16 cellular contexts compared by ENCODE assay signal in the genomic region with DNA sequence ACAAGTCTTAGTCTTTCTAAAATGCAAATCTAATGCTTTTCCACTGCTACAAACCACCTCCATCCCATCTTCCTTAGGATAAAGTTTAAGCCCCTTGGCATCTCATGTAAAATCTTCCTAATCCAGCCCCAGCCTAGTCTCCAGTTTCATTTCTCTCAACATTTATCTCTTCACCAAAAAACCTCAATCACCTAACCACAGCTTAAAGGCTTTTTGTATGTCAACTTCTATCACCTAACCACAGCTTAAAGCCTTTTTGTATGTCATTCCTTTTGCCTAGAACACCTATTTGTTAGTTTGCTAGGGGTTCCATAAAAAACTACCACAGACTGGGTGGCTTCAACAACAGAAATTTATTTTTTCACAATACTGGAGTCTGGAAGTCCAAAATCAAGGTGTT. TPM values are rescaled to one million over a fixed set of nuclear protein-coding genes. Genes with fewer than 3 reads are reported as not detected.
DNase-seq lines count a peak whose midpoint lies in the region; ATAC-seq, FAIRE-seq and TF ChIP-seq lines count a peak whose summit lies in the region.
"Had no signal": no experiment of that assay in that cellular context is flagged by ENCODE, and none has a peak within 500 bp of the region (broad histone marks: within the 10 kb centered on the region; RNA-seq: fewer than 3 reads in every experiment).

No MANE protein-coding gene starts in this region.

- H4K20me1 ChIP-seq in K562 (replicated peaks; ENCODE audit: control insufficient read depth, insufficient read depth, low read length) = no peaks in the 10 kb centered on the region

- TF ChIP-seq EP300 in K562 (IDR thresholded peaks at IDR 0.05; ENCODE audit: low read length) (no peak), transverse colon (IDR thresholded peaks at IDR 0.05; ENCODE audit: low read depth) (no peak)

- peak overlapping the region; percentile 62 to 74 for H3K27ac Mint-ChIP-seq in T-cell

- BruUV-seq in K562 (replicated peaks; lab: Mats Ljungman, UMichigan) = no TSS peak

- H3K9me3 Mint-ChIP-seq in T-cell = no peaks in the 10 kb centered on the region

- POLR2A ChIA-PET in T-cell (lab: Charles Lee) (interaction anchor here in 1 of 2 donors (0.6 to 1.4 kb wide), 3 partner anchors 11 to 629 kb away, joined by 3 read pairs; no protein-coding TSS in a partner anchor), K562 (lab: Yijun Ruan, JAX) (no interaction called here)

- H3K9ac ChIP-seq in K562 (ENCODE audit: insufficient read depth in 1 of 2, low read depth in 2 of 2, low read length in 2 of 2) = no peak overlapping the region

- H3K4me3 ChIP-seq in right atrium auricular region = no peak overlapping the region
- H3K4me3 ChIP-seq in K562 = no peak overlapping the region
- H3K4me3 ChIP-seq in transverse colon = no peak overlapping the region
- no peak overlapping the region for H3K4me3 ChIP-seq in lower leg skin (ENCODE audit: low read depth, poor library complexity, severe bottlenecking)
- H3K4me3 ChIP-seq: psoas muscle had no signal

- no peak overlapping the region for H2AFZ ChIP-seq in K562 (ENCODE audit: low read depth, low read length)

- TF ChIP-seq POLR2A in K562 (conservative IDR thresholded peaks at IDR 0.05) (no peak), transverse colon (IDR thresholded peaks at IDR 0.05) (no peak), lower leg skin (IDR thresholded peaks at IDR 0.05) (no peak)

- H3K36me3 ChIP-seq in right atrium auricular region (peaks cover 6% of the 10 kb centered on the region), K562 (ENCODE audit: control insufficient read depth, insufficient read depth, low read length) (no peaks in the 10 kb centered on the region), transverse colon (no peaks in the 10 kb centered on the region)

- no peak for TF ChIP-seq RAD21 in K562 (CRISPR knock-in tag; conservative IDR thresholded peaks at IDR 0.05 in 1 of 2, IDR thresholded peaks at IDR 0.05 in 1 of 2)

- no peaks in the 10 kb centered on the region for H3K27me3 Mint-ChIP-seq in T-cell

- ATAC-seq in left ventricle myocardium superior = no peak
- ATAC-seq in T-cell (replicated peaks in 1 of 4) = peak in 1 of 4 experiments; percentile 11
- ATAC-seq in K562 = no peak
- ATAC-seq: left colon, psoas muscle had no signal

- peaks cover 15 to 61% (median 56%) of the 10 kb centered on the region in 3 donors for H3K4me1 Mint-ChIP-seq in T-cell

- H3K79me2 ChIP-seq in K562 (ENCODE audit: control insufficient read depth, insufficient read depth, low read length) = peaks cover 18% of the 10 kb centered on the region

- H3K9me1 ChIP-seq in K562 (ENCODE audit: control insufficient read depth, insufficient read depth, low read length) = no peaks in the 10 kb centered on the region

- CTCF ChIA-PET in T-cell (lab: Charles Lee) (interaction anchor here in 1 of 2 donors (0.6 to 1.2 kb wide), 4 partner anchors 15 to 84 kb away, joined by 3 to 8 read pairs (median 4); no protein-coding TSS in a partner anchor), K562 (lab: Yijun Ruan, JAX; ENCODE audit: low intra/inter-chr PET ratio) (no interaction called here)

- in situ Hi-C loops in K562 (cut with MboI) (no loop called here), transverse colon (cut with MboI; ENCODE audit: low pct_ligation_motif_present in 1 of 4, low pct_unique_long_range_greater_than_20kb in 1 of 4, low sequenced_read_pairs in 3 of 4) (no loop called here)

- intact Hi-C loops in left ventricle myocardium superior (cut with micrococcal nuclease) = no loop called here
- intact Hi-C loops in K562 (cut with micrococcal nuclease) = no loop called here
- intact Hi-C loops in transverse colon (cut with DNase I; ENCODE audit: low total_unique reads) = no loop called here
- intact Hi-C loops in lower leg skin (cut with DNase I; ENCODE audit: low total_unique reads) = no loop called here

- H3K27me3 ChIP-seq in right atrium auricular region (no peaks in the 10 kb centered on the region), K562 (ENCODE audit: control insufficient read depth in 2 of 2, insufficient read depth in 2 of 2, low read length in 2 of 2) (no peaks in the 10 kb centered on the region), transverse colon (no peaks in the 10 kb centered on the region)

- peak overlapping the region; percentile 6 to 95 for H3K27ac ChIP-seq in right atrium auricular region
- H3K27ac ChIP-seq in K562 (ENCODE audit: extremely low read depth, low read depth, low read length) = no peak overlapping the region
- H3K27ac ChIP-seq in transverse colon = peak overlapping the region; percentile 68 to 95 (median 84)
- H3K27ac ChIP-seq: psoas muscle had no signal

- H3K4me1 ChIP-seq in right atrium auricular region = peaks cover 0 to 61% of the 10 kb centered on the region in 2 donors
- H3K4me1 ChIP-seq in K562 (replicated peaks in 1 of 2; ENCODE audit: control insufficient read depth in 2 of 2, insufficient read depth in 2 of 2, low read length in 2 of 2) = peaks cover 11 to 17% of the 10 kb centered on the region in 2 experiments; a peak in 3 of 5 replicates
- H3K4me1 ChIP-seq in transverse colon = peaks cover 21 to 63% (median 35%) of the 10 kb centered on the region in 4 donors

- H3K4me3 Mint-ChIP-seq in T-cell = peak overlapping the region; percentile 46 to 99 (median 60)

- H3K9me3 ChIP-seq in right atrium auricular region (no peaks in the 10 kb centered on the region), K562 (replicated peaks; ENCODE audit: control insufficient read depth, insufficient read depth, low read depth, low read length) (no peaks in the 10 kb centered on the region), transverse colon (no peaks in the 10 kb centered on the region)
- H3K9me3 ChIP-seq: psoas muscle had no signal

- H3K4me2 ChIP-seq in K562 (ENCODE audit: insufficient read depth, low read length) = no peak overlapping the region

- TF ChIP-seq CTCF in right atrium auricular region (IDR thresholded peaks at IDR 0.05) (no peak), K562 (IDR thresholded peaks at IDR 0.05 in 2 of 3, conservative IDR thresholded peaks at IDR 0.05 in 1 of 3; ENCODE audit: insufficient read depth in 2 of 3, low read depth in 1 of 3, low read length in 3 of 3) (no peak), transverse colon (IDR thresholded peaks at IDR 0.05) (no peak), lower leg skin (IDR thresholded peaks at IDR 0.05) (no peak)

- DNase-seq in right atrium auricular region (ENCODE audit: low spot score) (no peak), left ventricle myocardium superior (no peak), T-cell (no peak), K562 (ENCODE audit: extremely low read depth in 1 of 4, low spot score in 3 of 4) (no peak), transverse colon (no peak), retina (no peak), dermis blood vessel endothelial cell (no peak), lower leg skin (ENCODE audit: low spot score in 2 of 2) (no peak)
- DNase-seq: activated CD4-positive, alpha-beta T cell treated with anti-CD3 and anti-CD28 coated beads for 48 hours; activated gamma-delta T cell treated with Interleukin-2 at 50 U/mL for 16 hours; DMS 273 treated with DMSO at 0.1 percent for 48 hours; effector CD8-positive, alpha-beta T cell; H7; left colon; MM.1S; psoas muscle had no signal

- no peak for FAIRE-seq in K562 (lab: Jason Lieb, UNC)

- peaks cover 14% of the 10 kb centered on the region for H3K36me3 Mint-ChIP-seq in T-cell

RNA-seq across cellular contexts. Expression of gene TRAK2, which starts 4.1 kb away (rescaled TPM):
- 100 to 1,000 TPM in 1 of 2 donors, 10 to 100 TPM in 1; 89.7 to 130 TPM for total RNA-seq in right atrium auricular region
- 202 TPM for total RNA-seq in left ventricle myocardium superior
- 10 to 100 TPM; 39.5 to 47.9 (median 43.4) TPM for total RNA-seq in T-cell
- 19.4 and 45.0 TPM in 2 replicates for total RNA-seq in K562 (2011; cell fraction: chromatin; rRNA removed; ENCODE audit: low replicate concordance)
- 7.0 and 10.0 TPM in 2 replicates for total RNA-seq in K562 (2011; cell fraction: nucleolus; rRNA removed)
- total RNA-seq in K562 (2011; cell fraction: nucleoplasm; rRNA removed) = 16.4 and 22.6 TPM in 2 replicates
- 4.8 and 4.9 TPM in 2 replicates for total RNA-seq in K562 (2014; rRNA removed)
- total RNA-seq in K562 (2014; rRNA removed; fragmentation: Illumina TruSeq; extraction: Trizol) = 10.4 and 11.0 TPM in 2 replicates
- 7.1 and 7.3 TPM in 2 replicates for total RNA-seq in K562 (2015; rRNA removed; fragmentation: Illumina TruSeq; extraction: Trizol)
- total RNA-seq in K562 (2021) = 8.5 and 8.6 TPM in 2 replicates
- polyA plus RNA-seq in K562 (2011; rRNA removed) = 8.1 and 9.0 TPM in 2 replicates
- polyA plus RNA-seq in K562 (2011; cell fraction: cytosol; rRNA removed) = 2.4 and 4.6 TPM in 2 replicates
- 11.1 and 18.4 TPM in 2 replicates for polyA plus RNA-seq in K562 (2011; cell fraction: nucleus; rRNA removed)
- polyA plus RNA-seq in K562 (2012) = 4.5 and 18.2 TPM in 2 replicates
- polyA plus RNA-seq in K562 (2014; fragmentation: Illumina TruSeq; extraction: Trizol) = 7.9 and 9.3 TPM in 2 replicates
- 1 to 10 TPM; 3.4 to 5.6 TPM for polyA plus RNA-seq in K562 (2014; fragmentation: Nextera tagmentation; extraction: Ambion mirVana)
- 6.5 and 6.7 TPM in 2 replicates for polyA plus RNA-seq in K562 (2014; rRNA removed)
- 22.7 and 29.0 TPM in 2 replicates for polyA minus RNA-seq in K562 (2011; rRNA and poly(A)+ RNA removed)
- 2.9 and 6.2 TPM in 2 replicates for polyA minus RNA-seq in K562 (2011; cell fraction: cytosol; rRNA and poly(A)+ RNA removed)
- polyA minus RNA-seq in K562 (2011; cell fraction: nucleus; rRNA and poly(A)+ RNA removed) = 13.2 and 36.2 TPM in 2 replicates
- 10 to 100 TPM; 41.5 to 78.9 (median 54.5) TPM for total RNA-seq in transverse colon
- total RNA-seq in dermis blood vessel endothelial cell = 40.7 and 63.1 TPM in 2 replicates
- total RNA-seq in lower leg skin = 10 to 100 TPM; 12.4 to 21.8 (median 18.1) TPM

RNA-seq across cellular contexts. Expression of gene STRADB, which starts 4.4 kb away (rescaled TPM):
- 10 to 100 TPM; 28.5 to 78.1 TPM for total RNA-seq in right atrium auricular region
- total RNA-seq in left ventricle myocardium superior = 81.4 TPM
- 10 to 100 TPM; 10.2 to 24.2 (median 18.0) TPM for total RNA-seq in T-cell
- 9.3 and 17.8 TPM in 2 replicates for total RNA-seq in K562 (2011; cell fraction: chromatin; rRNA removed; ENCODE audit: low replicate concordance)
- 3.2 and 4.6 TPM in 2 replicates for total RNA-seq in K562 (2011; cell fraction: nucleolus; rRNA removed)
- 8.6 and 15.1 TPM in 2 replicates for total RNA-seq in K562 (2011; cell fraction: nucleoplasm; rRNA removed)
- 10.1 and 12.2 TPM in 2 replicates for total RNA-seq in K562 (2014; rRNA removed)
- 26.4 and 27.6 TPM in 2 replicates for total RNA-seq in K562 (2014; rRNA removed; fragmentation: Illumina TruSeq; extraction: Trizol)
- 28.6 and 30.6 TPM in 2 replicates for total RNA-seq in K562 (2015; rRNA removed; fragmentation: Illumina TruSeq; extraction: Trizol)
- 15.7 and 16.5 TPM in 2 replicates for total RNA-seq in K562 (2021)
- 21.3 and 22.0 TPM in 2 replicates for polyA plus RNA-seq in K562 (2011; rRNA removed)
- 5.8 and 13.3 TPM in 2 replicates for polyA plus RNA-seq in K562 (2011; cell fraction: cytosol; rRNA removed)
- polyA plus RNA-seq in K562 (2011; cell fraction: nucleus; rRNA removed) = 9.0 and 16.4 TPM in 2 replicates
- 18.4 and 29.0 TPM in 2 replicates for polyA plus RNA-seq in K562 (2012)
- polyA plus RNA-seq in K562 (2014; fragmentation: Illumina TruSeq; extraction: Trizol) = 22.4 and 27.5 TPM in 2 replicates
- 1 to 10 TPM; 6.9 to 9.1 TPM for polyA plus RNA-seq in K562 (2014; fragmentation: Nextera tagmentation; extraction: Ambion mirVana)
- 11.3 and 21.0 TPM in 2 replicates for polyA plus RNA-seq in K562 (2014; rRNA removed)
- polyA minus RNA-seq in K562 (2011; rRNA and poly(A)+ RNA removed) = 15.7 and 16.3 TPM in 2 replicates
- 6.3 and 11.7 TPM in 2 replicates for polyA minus RNA-seq in K562 (2011; cell fraction: cytosol; rRNA and poly(A)+ RNA removed)
- 3.6 and 8.8 TPM in 2 replicates for polyA minus RNA-seq in K562 (2011; cell fraction: nucleus; rRNA and poly(A)+ RNA removed)
- total RNA-seq in transverse colon = 100 to 1,000 TPM in 2 of 4 donors, 10 to 100 TPM in 2; 36.2 to 175 (median 98.5) TPM
- 18.2 and 18.6 TPM in 2 replicates for total RNA-seq in dermis blood vessel endothelial cell
- total RNA-seq in lower leg skin = 1 to 10 TPM; 4.3 to 4.9 (median 4.7) TPM
